In genomic region chr2:231250698-231251097, GRCh38 we compare ENCODE assay signal across 30 cellular contexts.
"Had no signal": no experiment of that assay in that cellular context is flagged by ENCODE, and none has a peak within 500 bp of the region (broad histone marks: within the 10 kb centered on the region; RNA-seq: fewer than 3 reads in every experiment).

No MANE protein-coding gene starts in this region.

- H3K27me3 ChIP-seq: brain microvascular endothelial cell, MG63 had no signal

- H3K9me3 Mint-ChIP-seq: activated CD4-positive, alpha-beta memory T cell treated with anti-CD3 and anti-CD28 coated beads for 36 hours; activated CD4-positive, alpha-beta T cell treated with anti-CD3 and anti-CD28 coated beads, Interleukin-2, amount 10 ng/mL, durations not matched to agents 7 days and 5 days; activated naive CD4-positive, alpha-beta T cell treated with anti-CD3 and anti-CD28 coated beads, Interleukin-2, amount 10 ng/mL, durations not matched to agents 7 days and 5 days; central memory CD8-positive, alpha-beta T cell had no signal

- H3K36me3 Mint-ChIP-seq: activated CD4-positive, alpha-beta memory T cell treated with anti-CD3 and anti-CD28 coated beads for 36 hours; activated naive CD4-positive, alpha-beta T cell treated with anti-CD3 and anti-CD28 coated beads, Interleukin-2, amount 10 ng/mL, durations not matched to agents 7 days and 5 days; activated naive CD8-positive, alpha-beta T cell had no signal

- H3K4me1 Mint-ChIP-seq: activated CD4-positive, alpha-beta T cell treated with anti-CD3 and anti-CD28 coated beads for 36 hours; activated CD4-positive, alpha-beta T cell treated with anti-CD3 and anti-CD28 coated beads, Interleukin-2, amount 10 ng/mL, durations not matched to agents 7 days and 5 days; activated naive CD4-positive, alpha-beta T cell treated with anti-CD3 and anti-CD28 coated beads, Interleukin-2, amount 10 ng/mL, durations not matched to agents 7 days and 5 days; central memory CD8-positive, alpha-beta T cell had no signal

- H3K36me3 ChIP-seq: MG63 had no signal

- FAIRE-seq: TTC549 had no signal

- H3K9me3 ChIP-seq: MG63 had no signal

- ATAC-seq: activated CD4-positive, alpha-beta T cell treated with anti-CD3 and anti-CD28 coated beads for 36 hours; activated CD4-positive, CD25-positive, alpha-beta regulatory T cell treated with anti-CD3 and anti-CD28 coated beads, Interleukin-2, amount 50 U/mL, for 24 hours had no signal

- H3K27ac Mint-ChIP-seq: activated CD4-positive, alpha-beta memory T cell treated with anti-CD3 and anti-CD28 coated beads for 36 hours; activated CD4-positive, alpha-beta T cell treated with anti-CD3 and anti-CD28 coated beads for 36 hours; activated CD4-positive, alpha-beta T cell treated with anti-CD3 and anti-CD28 coated beads, Interleukin-2, amount 10 ng/mL, durations not matched to agents 7 days and 5 days; activated naive CD4-positive, alpha-beta T cell treated with anti-CD3 and anti-CD28 coated beads, Interleukin-2, amount 10 ng/mL, durations not matched to agents 7 days and 5 days; activated naive CD8-positive, alpha-beta T cell had no signal

- H3K27ac ChIP-seq: brain microvascular endothelial cell had no signal

- DNase-seq: activated CD4-positive, alpha-beta memory T cell treated with anti-CD3 and anti-CD28 coated beads for 36 hours; activated CD4-positive, alpha-beta T cell treated with anti-CD3 and anti-CD28 coated beads for 36 hours; activated CD4-positive, alpha-beta T cell treated with anti-CD3 and anti-CD28 coated beads, Interleukin-2, amount 10 ng/mL, durations not matched to agents 7 days and 5 days; activated CD8-positive, alpha-beta memory T cell treated with anti-CD3 and anti-CD28 coated beads, Interleukin-2, amount 50 U/mL, for 48 hours; activated effector memory CD4-positive, alpha-beta T cell treated with Interleukin-2 at 50 U/mL for 16 hours; activated naive CD4-positive, alpha-beta T cell treated with anti-CD3 and anti-CD28 coated beads, Interleukin-2, amount 10 ng/mL, durations not matched to agents 7 days and 5 days; activated T-cell treated with anti-CD3 and anti-CD28 coated beads, Interleukin-2, amount 50 U/mL, for 48 hours; amniotic stem cell; aorta; brain microvascular endothelial cell; Kasumi-1; KG1; MG63; NCI-H1092; NCI-H1436 treated with DMSO at 0.1 percent for 48 hours; NCI-H1694 treated with DMSO at 0.1 percent for 48 hours; NCI-H2029; NCI-H345; NCI-H524 treated with DMSO at 0.1 percent for 48 hours; NK-92 treated with Interleukin-12 subunit alpha and Interleukin-12 subunit beta, amount 100 ng/mL, for 24 hours; OCI-M1; Right ventricle myocardium superior; SW 1271; T-helper 1 cell; T-helper 2 cell; T-helper 9 cell had no signal

- H3K27me3 Mint-ChIP-seq: activated CD4-positive, alpha-beta memory T cell treated with anti-CD3 and anti-CD28 coated beads for 36 hours; central memory CD8-positive, alpha-beta T cell had no signal

- H3K4me3 ChIP-seq: MG63 had no signal

- H3K4me3 Mint-ChIP-seq: activated CD4-positive, alpha-beta memory T cell treated with anti-CD3 and anti-CD28 coated beads for 36 hours; activated CD4-positive, alpha-beta T cell treated with anti-CD3 and anti-CD28 coated beads for 36 hours; activated CD4-positive, alpha-beta T cell treated with anti-CD3 and anti-CD28 coated beads, Interleukin-2, amount 10 ng/mL, durations not matched to agents 7 days and 5 days; activated naive CD4-positive, alpha-beta T cell treated with anti-CD3 and anti-CD28 coated beads, Interleukin-2, amount 10 ng/mL, durations not matched to agents 7 days and 5 days; activated naive CD8-positive, alpha-beta T cell; central memory CD8-positive, alpha-beta T cell had no signal
